ENCODE assay signal across 1 cellular context in the genomic region with DNA sequence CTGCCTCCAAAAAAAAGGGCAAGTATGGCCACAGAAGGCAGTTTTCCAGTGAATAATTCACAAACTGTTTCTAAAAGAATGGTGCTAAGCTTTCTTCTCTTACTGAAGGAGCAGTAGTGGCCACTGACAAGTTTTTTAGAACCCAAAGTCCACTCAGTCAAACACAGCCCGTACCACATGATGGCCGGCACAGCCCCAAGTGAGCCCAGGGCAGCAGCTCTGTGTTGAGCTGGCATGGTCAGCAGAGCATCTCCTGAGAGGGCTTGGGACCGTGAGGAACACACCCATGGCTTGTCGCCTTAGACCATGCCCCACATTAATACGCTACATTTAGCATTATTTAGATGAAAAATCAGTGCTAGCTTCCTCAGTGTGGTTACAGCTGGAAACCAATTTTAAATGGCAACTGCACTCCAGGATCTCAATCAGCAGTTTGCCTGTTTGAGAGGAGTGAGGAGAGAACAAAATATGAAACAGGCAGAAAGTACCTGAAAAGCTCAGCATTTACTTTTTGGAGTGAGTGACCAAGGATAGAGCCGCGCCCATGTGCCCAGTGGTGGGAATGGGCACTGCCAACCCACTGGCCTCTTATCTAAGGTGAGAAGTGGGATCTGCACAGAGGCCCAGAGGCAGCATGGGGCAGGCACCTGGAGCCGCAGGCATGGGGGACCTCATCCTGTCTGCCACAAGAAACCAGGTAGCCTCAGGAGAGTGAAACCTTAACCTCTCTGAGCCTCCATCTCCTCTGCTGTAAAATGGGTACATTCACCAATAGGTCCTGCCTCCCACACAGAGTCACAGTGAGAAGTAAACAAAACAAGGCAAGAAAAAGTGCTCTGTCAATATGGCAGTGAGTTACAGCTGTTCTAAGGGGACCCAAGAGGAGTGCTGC.
TF ChIP-seq lines count a peak whose summit lies in the region.

No MANE protein-coding gene starts in this region.

TF ChIP-seq in K562, 482 proteins besides CTCF, POLR2A, EP300 and RAD21:
- TF ChIP-seq FUS (optimal IDR thresholded peaks at IDR 0.05; ENCODE audit: low read depth, low read length) (no peak), HNRNPLL (IDR thresholded peaks at IDR 0.05; ENCODE audit: low read depth, low read length, poor library complexity, severe bottlenecking) (no peak), RBM25 (IDR thresholded peaks at IDR 0.05; ENCODE audit: low read depth, low read length, severe bottlenecking) (peak; percentile 69)
- TF ChIP-seq, protein P1, sequence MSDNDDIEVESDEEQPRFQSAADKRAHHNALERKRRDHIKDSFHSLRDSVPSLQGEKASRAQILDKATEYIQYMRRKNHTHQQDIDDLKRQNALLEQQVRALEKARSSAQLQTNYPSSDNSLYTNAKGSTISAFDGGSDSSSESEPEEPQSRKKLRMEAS (CRISPR knock-in tag; IDR thresholded peaks at IDR 0.05), result 0 out of 2 replicates have a peak, but pooled peaks have one; percentile 13
TF ChIP-seq in K562: peak in this region for 2.
